ENCODE assay signal across 2 cellular contexts in the genomic region with DNA sequence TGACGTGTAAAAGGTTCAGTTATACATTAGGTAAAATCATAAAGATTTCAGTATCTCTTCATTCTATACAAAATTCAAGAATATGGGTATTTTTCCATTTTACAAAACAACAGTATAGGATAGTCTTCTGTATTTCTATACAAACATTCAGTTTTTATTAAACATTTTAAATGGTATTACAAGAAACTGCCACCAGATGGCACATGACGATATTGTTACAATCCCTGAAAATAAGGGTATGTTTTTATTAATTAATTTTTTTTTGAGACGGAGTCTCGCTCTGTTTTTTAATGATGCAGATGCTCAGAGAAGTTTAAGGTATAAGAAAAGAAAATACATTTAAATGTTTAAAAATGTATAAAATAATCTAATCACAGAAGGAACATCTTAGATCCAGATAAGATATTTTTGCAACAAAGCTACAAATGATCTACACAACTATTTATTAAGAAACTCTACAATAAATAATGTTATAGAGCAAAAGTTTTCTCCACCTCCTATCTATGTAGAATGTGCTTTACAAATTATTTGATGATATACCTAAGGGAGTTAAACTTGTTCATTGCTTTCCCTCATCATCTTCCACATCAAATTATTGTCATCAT.
TF ChIP-seq lines count a peak whose summit lies in the region.

No MANE protein-coding gene starts in this region.

TF ChIP-seq in HEK293T, 16 proteins besides CTCF, POLR2A, EP300 and RAD21:
- peak; percentile 69 for TF ChIP-seq ZNF384 (IDR thresholded peaks at IDR 0.05)
- TF ChIP-seq L3MBTL2 (conservative IDR thresholded peaks at IDR 0.05): no peak
TF ChIP-seq in HEK293T: peak in this region for 1.

TF ChIP-seq in H1, 55 proteins besides CTCF, POLR2A, EP300 and RAD21:
- TF ChIP-seq MAFK (IDR thresholded peaks at IDR 0.05; ENCODE audit: low read depth, low read length) (no peak), POU5F1 (IDR thresholded peaks at IDR 0.05; ENCODE audit: low read depth, low read length) (no peak), PHF8 (conservative IDR thresholded peaks at IDR 0.05; ENCODE audit: low read depth, low read length) (no peak), ZNF274 (IDR thresholded peaks at IDR 0.05; ENCODE audit: borderline replicate concordance, extremely low read depth, low read length) (no peak), FOSL1 (IDR thresholded peaks at IDR 0.05; ENCODE audit: insufficient read depth, low read depth, low read length) (no peak), CEBPB (IDR thresholded peaks at IDR 0.05; ENCODE audit: low read depth, low read length) (no peak), JUND (IDR thresholded peaks at IDR 0.05; ENCODE audit: low read length) (no peak), KDM5A (IDR thresholded peaks at IDR 0.05; ENCODE audit: low read length) (no peak)
- TF ChIP-seq, protein P1, sequence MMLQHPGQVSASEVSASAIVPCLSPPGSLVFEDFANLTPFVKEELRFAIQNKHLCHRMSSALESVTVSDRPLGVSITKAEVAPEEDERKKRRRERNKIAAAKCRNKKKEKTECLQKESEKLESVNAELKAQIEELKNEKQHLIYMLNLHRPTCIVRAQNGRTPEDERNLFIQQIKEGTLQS (IDR thresholded peaks at IDR 0.05; ENCODE audit: insufficient read depth, low read depth, low read length): no peak
TF ChIP-seq in H1: peak in this region for 0.
